In the genomic region with DNA sequence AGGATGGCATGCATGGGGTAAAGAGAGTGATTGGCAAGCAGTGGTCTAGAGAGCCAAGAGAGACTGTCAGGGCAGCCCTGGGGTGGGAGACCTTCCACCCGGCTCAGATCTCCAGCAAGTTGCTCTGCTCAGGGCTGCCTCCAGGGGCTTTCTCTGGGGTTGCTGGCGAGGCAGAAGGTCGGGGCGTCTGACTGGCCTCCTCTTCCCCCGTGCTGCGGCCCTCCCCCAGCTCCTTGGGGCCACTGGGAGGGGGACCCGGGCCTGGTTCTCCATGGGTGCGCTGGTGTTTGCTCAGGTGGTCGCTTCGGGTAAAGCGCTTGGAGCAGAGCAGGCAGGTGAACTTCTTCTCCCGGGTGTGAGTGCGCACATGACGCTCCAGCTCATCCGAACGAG, we compare ENCODE assay signal across 22 cellular contexts. TPM values are rescaled to one million over a fixed set of nuclear protein-coding genes. Genes with fewer than 3 reads are reported as not detected.
DNase-seq lines count a peak whose midpoint lies in the region; ATAC-seq and TF ChIP-seq lines count a peak whose summit lies in the region.
"Had no signal": no experiment of that assay in that cellular context is flagged by ENCODE, and none has a peak within 500 bp of the region (broad histone marks: within the 10 kb centered on the region; RNA-seq: fewer than 3 reads in every experiment).

No MANE protein-coding gene starts in this region.

- no TSS peak for BruUV-seq in OCI-LY7 (replicated peaks; lab: Mats Ljungman, UMichigan)

- peaks cover 7% of the 10 kb centered on the region for H3K27me3 Mint-ChIP-seq in activated CD8-positive, alpha-beta T cell treated with anti-CD3 and anti-CD28 coated beads for 36 hours
- H3K27me3 Mint-ChIP-seq in activated CD8-positive, alpha-beta T cell treated with anti-CD3 and anti-CD28 coated beads, Interleukin-2, amount 10 ng/mL, durations not matched to agents 7 days and 5 days (ENCODE audit: low read depth), result peaks cover 22% of the 10 kb centered on the region
- peaks cover 24% of the 10 kb centered on the region for H3K27me3 Mint-ChIP-seq in glutamatergic neuron (ENCODE audit: unreplicated experiment)
- H3K27me3 Mint-ChIP-seq in effector memory CD8-positive, alpha-beta T cell, result peaks cover 4 to 47% of the 10 kb centered on the region in 2 donors

- peaks cover 27% of the 10 kb centered on the region for H3K4me1 ChIP-seq in OCI-LY7 (ENCODE audit: insufficient read depth, low read length, poor library complexity, severe bottlenecking)

- TF ChIP-seq CTCF in activated CD8-positive, alpha-beta T cell treated with anti-CD3 and anti-CD28 coated beads for 36 hours (IDR thresholded peaks at IDR 0.05), result no peak
- TF ChIP-seq CTCF in OCI-LY7 (conservative IDR thresholded peaks at IDR 0.05; ENCODE audit: low read length) (no peak), glutamatergic neuron (IDR thresholded peaks at IDR 0.05; ENCODE audit: partially characterized antibody, unreplicated experiment) (no peak)

- no peaks in the 10 kb centered on the region for H3K9me2 ChIP-seq in OCI-LY7 (ENCODE audit: insufficient read depth, low read length)

- no peak overlapping the region for H2AFZ ChIP-seq in OCI-LY7 (ENCODE audit: low read length)

- no peak overlapping the region for H3K4me3 Mint-ChIP-seq in activated CD8-positive, alpha-beta T cell treated with anti-CD3 and anti-CD28 coated beads for 36 hours
- no peak overlapping the region for H3K4me3 Mint-ChIP-seq in activated CD8-positive, alpha-beta T cell treated with anti-CD3 and anti-CD28 coated beads, Interleukin-2, amount 10 ng/mL, durations not matched to agents 7 days and 5 days
- no peak overlapping the region for H3K4me3 Mint-ChIP-seq in glutamatergic neuron (ENCODE audit: unreplicated experiment)
- no peak overlapping the region for H3K4me3 Mint-ChIP-seq in effector memory CD8-positive, alpha-beta T cell
- H3K4me3 Mint-ChIP-seq: activated CD8-positive, alpha-beta memory T cell treated with anti-CD3 and anti-CD28 coated beads, Interleukin-2, amount 10 ng/mL, durations not matched to agents 7 days and 5 days; stimulated activated naive CD8-positive, alpha-beta T cell treated with anti-CD3 and anti-CD28 coated beads, Interleukin-15, Interleukin-2, amounts not matched to agents 100 ng/mL and 50 ng/mL, for 24 hours had no signal

- ATAC-seq in activated CD8-positive, alpha-beta T cell treated with anti-CD3 and anti-CD28 coated beads for 36 hours, result no peak
- no peak for ATAC-seq in activated CD8-positive, alpha-beta T cell treated with anti-CD3 and anti-CD28 coated beads, Interleukin-2, amount 10 ng/mL, durations not matched to agents 7 days and 5 days
- no peak for ATAC-seq in effector memory CD8-positive, alpha-beta T cell (replicated peaks)
- ATAC-seq in HG03095 (IDR thresholded peaks at IDR 0.05; ENCODE audit: unreplicated experiment), result no peak
- ATAC-seq: activated CD8-positive, alpha-beta memory T cell treated with anti-CD3 and anti-CD28 coated beads, Interleukin-2, amount 10 ng/mL, durations not matched to agents 7 days and 5 days; gastroesophageal sphincter had no signal

- H4K20me1 ChIP-seq in OCI-LY7 (ENCODE audit: insufficient read depth, low read length), result no peaks in the 10 kb centered on the region

- H3K79me2 ChIP-seq in OCI-LY7 (ENCODE audit: insufficient read depth, low read depth, low read length), result no peaks in the 10 kb centered on the region

- peak; percentile 29 for DNase-seq in activated CD8-positive, alpha-beta T cell treated with anti-CD3 and anti-CD28 coated beads for 36 hours
- no peak for DNase-seq in activated CD8-positive, alpha-beta T cell treated with anti-CD3 and anti-CD28 coated beads, Interleukin-2, amount 10 ng/mL, durations not matched to agents 7 days and 5 days
- DNase-seq in OCI-LY7 (ENCODE audit: low spot score) (peak; percentile 25), glutamatergic neuron (peak; percentile 47), substantia nigra (lab: John Stamatoyannopoulos, UW) (no peak), CD1c-positive myeloid dendritic cell (ENCODE audit: extremely low spot score) (no peak)
- DNase-seq in effector memory CD8-positive, alpha-beta T cell, result no peak
- DNase-seq: activated CD8-positive, alpha-beta memory T cell treated with anti-CD3 and anti-CD28 coated beads, Interleukin-2, amount 10 ng/mL, durations not matched to agents 7 days and 5 days; activated gamma-delta T cell; CD4-positive, CD25-positive, alpha-beta regulatory T cell; naive B cell; NCI-H2081 treated with DMSO at 0.1 percent for 48 hours; NCI-H69; stimulated activated CD4-positive, alpha-beta T cell treated with anti-CD3 and anti-CD28 coated beads, Interleukin-15, amount 100 ng/mL, for 24 hours had no signal

- no peak overlapping the region for H3K4me3 ChIP-seq in OCI-LY7 (ENCODE audit: low read depth, low read length, poor library complexity, severe bottlenecking)
- H3K4me3 ChIP-seq: gastroesophageal sphincter, lung, vagina had no signal

- no peaks in the 10 kb centered on the region for H3K9me3 ChIP-seq in OCI-LY7 (ENCODE audit: low read length)
- H3K9me3 ChIP-seq: gastroesophageal sphincter, vagina had no signal

- no peak overlapping the region for H3K27ac Mint-ChIP-seq in activated CD8-positive, alpha-beta T cell treated with anti-CD3 and anti-CD28 coated beads for 36 hours
- no peak overlapping the region for H3K27ac Mint-ChIP-seq in activated CD8-positive, alpha-beta T cell treated with anti-CD3 and anti-CD28 coated beads, Interleukin-2, amount 10 ng/mL, durations not matched to agents 7 days and 5 days
- H3K27ac Mint-ChIP-seq in glutamatergic neuron (ENCODE audit: unreplicated experiment), result no peak overlapping the region
- H3K27ac Mint-ChIP-seq in effector memory CD8-positive, alpha-beta T cell, result no peak overlapping the region
- H3K27ac Mint-ChIP-seq: activated CD8-positive, alpha-beta memory T cell treated with anti-CD3 and anti-CD28 coated beads, Interleukin-2, amount 10 ng/mL, durations not matched to agents 7 days and 5 days; CD4-positive, CD25-positive, alpha-beta regulatory T cell; stimulated activated naive CD8-positive, alpha-beta T cell treated with anti-CD3 and anti-CD28 coated beads, Interleukin-15, Interleukin-2, amounts not matched to agents 100 ng/mL and 50 ng/mL, for 24 hours had no signal

- H3K36me3 ChIP-seq in OCI-LY7 (ENCODE audit: insufficient read depth, low read length), result no peaks in the 10 kb centered on the region
- H3K36me3 ChIP-seq: gastroesophageal sphincter, vagina had no signal

- no peak overlapping the region for H3K4me2 ChIP-seq in OCI-LY7 (ENCODE audit: low read length)

- peaks cover 18% of the 10 kb centered on the region for H3K4me1 Mint-ChIP-seq in activated CD8-positive, alpha-beta T cell treated with anti-CD3 and anti-CD28 coated beads for 36 hours (ENCODE audit: low read depth)
- peaks cover 20% of the 10 kb centered on the region for H3K4me1 Mint-ChIP-seq in activated CD8-positive, alpha-beta T cell treated with anti-CD3 and anti-CD28 coated beads, Interleukin-2, amount 10 ng/mL, durations not matched to agents 7 days and 5 days (ENCODE audit: low read depth)
- H3K4me1 Mint-ChIP-seq in glutamatergic neuron (ENCODE audit: low read depth, unreplicated experiment), result peaks cover 5% of the 10 kb centered on the region
- H3K4me1 Mint-ChIP-seq in effector memory CD8-positive, alpha-beta T cell (ENCODE audit: low read depth in 2 of 2), result peaks cover 9 to 12% of the 10 kb centered on the region in 2 donors

- no peak overlapping the region for H3K27ac ChIP-seq in OCI-LY7 (ENCODE audit: low read depth, low read length, poor library complexity, severe bottlenecking)
- peak overlapping the region; percentile 14 for H3K27ac ChIP-seq in substantia nigra (ENCODE audit: low read depth, low read length, poor library complexity, severe bottlenecking)
- H3K27ac ChIP-seq: epithelial cell of prostate, gastroesophageal sphincter, vagina had no signal

- H3K9me3 Mint-ChIP-seq in activated CD8-positive, alpha-beta T cell treated with anti-CD3 and anti-CD28 coated beads for 36 hours, result no peaks in the 10 kb centered on the region
- H3K9me3 Mint-ChIP-seq in activated CD8-positive, alpha-beta T cell treated with anti-CD3 and anti-CD28 coated beads, Interleukin-2, amount 10 ng/mL, durations not matched to agents 7 days and 5 days (ENCODE audit: insufficient read depth), result no peaks in the 10 kb centered on the region
- peaks cover 5% of the 10 kb centered on the region for H3K9me3 Mint-ChIP-seq in glutamatergic neuron (ENCODE audit: unreplicated experiment)
- no peaks in the 10 kb centered on the region for H3K9me3 Mint-ChIP-seq in effector memory CD8-positive, alpha-beta T cell
- H3K9me3 Mint-ChIP-seq: naive B cell; stimulated activated naive CD8-positive, alpha-beta T cell treated with anti-CD3 and anti-CD28 coated beads, Interleukin-15, Interleukin-2, amounts not matched to agents 100 ng/mL and 50 ng/mL, for 24 hours had no signal

- H3K36me3 Mint-ChIP-seq in activated CD8-positive, alpha-beta T cell treated with anti-CD3 and anti-CD28 coated beads for 36 hours (ENCODE audit: low read depth), result no peaks in the 10 kb centered on the region
- H3K36me3 Mint-ChIP-seq in activated CD8-positive, alpha-beta T cell treated with anti-CD3 and anti-CD28 coated beads, Interleukin-2, amount 10 ng/mL, durations not matched to agents 7 days and 5 days (ENCODE audit: low read depth), result no peaks in the 10 kb centered on the region
- no peaks in the 10 kb centered on the region for H3K36me3 Mint-ChIP-seq in glutamatergic neuron (ENCODE audit: unreplicated experiment)
- H3K36me3 Mint-ChIP-seq in effector memory CD8-positive, alpha-beta T cell (ENCODE audit: insufficient read depth), result peaks cover 9% of the 10 kb centered on the region
- H3K36me3 Mint-ChIP-seq: activated CD8-positive, alpha-beta memory T cell treated with anti-CD3 and anti-CD28 coated beads, Interleukin-2, amount 10 ng/mL, durations not matched to agents 7 days and 5 days; CD4-positive, CD25-positive, alpha-beta regulatory T cell; naive B cell had no signal

- intact Hi-C loops in activated CD8-positive, alpha-beta T cell treated with anti-CD3 and anti-CD28 coated beads for 36 hours (cut with micrococcal nuclease), result no loop called here
- intact Hi-C loops in OCI-LY7 (cut with micrococcal nuclease; ENCODE audit: unreplicated experiment), result no loop called here

- CTCF ChIA-PET in activated CD8-positive, alpha-beta T cell treated with anti-CD3 and anti-CD28 coated beads for 36 hours (lab: Charles Lee), result interaction anchor here (0.7 to 13.9 kb wide), 10 partner anchors 8 to 296 kb away, joined by 3 to 293 read pairs (median 4); a partner anchor contains a TSS
- CTCF ChIA-PET in activated CD8-positive, alpha-beta T cell treated with anti-CD3 and anti-CD28 coated beads, Interleukin-2, amount 10 ng/mL, durations not matched to agents 7 days and 5 days (lab: Charles Lee), result interaction anchor here (1.3 to 15.3 kb wide), 7 partner anchors 9 to 118 kb away, joined by 3 to 290 read pairs (median 4); no protein-coding TSS in a partner anchor
- CTCF ChIA-PET in OCI-LY7 (lab: Charles Lee; ENCODE audit: unreplicated experiment), result interaction anchor here (0.5 kb wide), 1 partner anchor 105 kb away, joined by 10 read pairs; no protein-coding TSS in a partner anchor

- POLR2A ChIA-PET in activated CD8-positive, alpha-beta T cell treated with anti-CD3 and anti-CD28 coated beads for 36 hours (lab: Charles Lee), result no interaction called here
- POLR2A ChIA-PET in activated CD8-positive, alpha-beta T cell treated with anti-CD3 and anti-CD28 coated beads, Interleukin-2, amount 10 ng/mL, durations not matched to agents 7 days and 5 days (lab: Charles Lee), result interaction anchor here (0.7 to 2.0 kb wide), 3 partner anchors 15 to 21 kb away, joined by 4 to 5 read pairs (median 5); no protein-coding TSS in a partner anchor
- POLR2A ChIA-PET in OCI-LY7 (lab: Charles Lee), result interaction anchor here (2.1 kb wide), 1 partner anchor 51 kb away, joined by 6 read pairs; no protein-coding TSS in a partner anchor

RNA-seq across cellular contexts. Expression of a gene that starts 6.6 kb away (rescaled TPM):
- total RNA-seq in activated CD8-positive, alpha-beta T cell treated with anti-CD3 and anti-CD28 coated beads for 36 hours, result 10 to 100 TPM; 81.3 to 87.6 TPM
- total RNA-seq in activated CD8-positive, alpha-beta T cell treated with anti-CD3 and anti-CD28 coated beads, Interleukin-2, amount 10 ng/mL, durations not matched to agents 7 days and 5 days, result 10 to 100 TPM; 67.5 to 67.9 TPM
- total RNA-seq in OCI-LY7 (2014; rRNA removed; shearing (Covaris generic)), result 85.5 and 95.6 TPM in 2 replicates
- total RNA-seq in OCI-LY7 (2022) (94.5 and 109 TPM in 2 replicates), glutamatergic neuron (ENCODE audit: unreplicated experiment) (57.5 TPM)

RNA-seq across cellular contexts. Expression of a gene that starts 8.1 kb away (rescaled TPM):
- not detected for total RNA-seq in activated CD8-positive, alpha-beta T cell treated with anti-CD3 and anti-CD28 coated beads for 36 hours
- total RNA-seq in activated CD8-positive, alpha-beta T cell treated with anti-CD3 and anti-CD28 coated beads, Interleukin-2, amount 10 ng/mL, durations not matched to agents 7 days and 5 days, result not detected
- 0.16 TPM in 1 of 2 replicates, not detected in the other for total RNA-seq in OCI-LY7 (2014; rRNA removed; shearing (Covaris generic))
- total RNA-seq in OCI-LY7 (2022) (0.27 TPM in 1 of 2 replicates, not detected in the other), glutamatergic neuron (ENCODE audit: unreplicated experiment) (not detected)
- total RNA-seq: activated CD8-positive, alpha-beta memory T cell treated with anti-CD3 and anti-CD28 coated beads, Interleukin-2, amount 10 ng/mL, durations not matched to agents 7 days and 5 days; CD4-positive, CD25-positive, alpha-beta regulatory T cell; gastroesophageal sphincter; H4; lung; pulmonary artery endothelial cell; vagina had no signal

RNA-seq across cellular contexts. Expression of a gene that starts 28.5 kb away (rescaled TPM):
- total RNA-seq in activated CD8-positive, alpha-beta T cell treated with anti-CD3 and anti-CD28 coated beads for 36 hours, result 10 to 100 TPM; 69.5 to 70.9 TPM
- total RNA-seq in activated CD8-positive, alpha-beta T cell treated with anti-CD3 and anti-CD28 coated beads, Interleukin-2, amount 10 ng/mL, durations not matched to agents 7 days and 5 days, result 10 to 100 TPM; 55.6 to 56.9 TPM
- 41.0 and 53.4 TPM in 2 replicates for total RNA-seq in OCI-LY7 (2014; rRNA removed; shearing (Covaris generic))
- 59.3 and 64.9 TPM in 2 replicates for total RNA-seq in OCI-LY7 (2022)
- 66.1 TPM for total RNA-seq in glutamatergic neuron (ENCODE audit: unreplicated experiment)

RNA-seq across cellular contexts. Expression of a gene that starts 32.7 kb away (rescaled TPM):
- total RNA-seq in activated CD8-positive, alpha-beta T cell treated with anti-CD3 and anti-CD28 coated beads for 36 hours, result 100 to 1,000 TPM; 322 to 373 TPM
- 100 to 1,000 TPM; 292 to 307 TPM for total RNA-seq in activated CD8-positive, alpha-beta T cell treated with anti-CD3 and anti-CD28 coated beads, Interleukin-2, amount 10 ng/mL, durations not matched to agents 7 days and 5 days
- total RNA-seq in OCI-LY7 (2014; rRNA removed; shearing (Covaris generic)), result 348 and 394 TPM in 2 replicates
- total RNA-seq in OCI-LY7 (2022) (264 TPM in 2 replicates), glutamatergic neuron (ENCODE audit: unreplicated experiment) (292 TPM)

RNA-seq across cellular contexts. Expression of a gene that starts 51.9 kb away (rescaled TPM):
- 10 to 100 TPM; 67.2 to 70.3 TPM for total RNA-seq in activated CD8-positive, alpha-beta T cell treated with anti-CD3 and anti-CD28 coated beads for 36 hours
- total RNA-seq in activated CD8-positive, alpha-beta T cell treated with anti-CD3 and anti-CD28 coated beads, Interleukin-2, amount 10 ng/mL, durations not matched to agents 7 days and 5 days, result 10 to 100 TPM; 72.2 to 76.5 TPM
- total RNA-seq in OCI-LY7 (2014; rRNA removed; shearing (Covaris generic)), result 47.3 and 58.9 TPM in 2 replicates
- 83.9 and 93.9 TPM in 2 replicates for total RNA-seq in OCI-LY7 (2022)
- total RNA-seq in glutamatergic neuron (ENCODE audit: unreplicated experiment), result 34.8 TPM

Comparison
In these comparisons a context has a peak if more than half of its experiments do, and no peak if none do; other contexts are left out.
1. DNase-seq: peak in activated CD8-positive, alpha-beta T cell treated with anti-CD3 and anti-CD28 coated beads for 36 hours (single experiment), OCI-LY7 (single experiment) and glutamatergic neuron (single experiment); none in activated CD8-positive, alpha-beta T cell treated with anti-CD3 and anti-CD28 coated beads, Interleukin-2, amount 10 ng/mL, durations not matched to agents 7 days and 5 days (single experiment), substantia nigra (0 of 49), effector memory CD8-positive, alpha-beta T cell (0 of 3) and CD1c-positive myeloid dendritic cell (single experiment).